1 cellular context compared by ENCODE assay signal in the genomic region with DNA sequence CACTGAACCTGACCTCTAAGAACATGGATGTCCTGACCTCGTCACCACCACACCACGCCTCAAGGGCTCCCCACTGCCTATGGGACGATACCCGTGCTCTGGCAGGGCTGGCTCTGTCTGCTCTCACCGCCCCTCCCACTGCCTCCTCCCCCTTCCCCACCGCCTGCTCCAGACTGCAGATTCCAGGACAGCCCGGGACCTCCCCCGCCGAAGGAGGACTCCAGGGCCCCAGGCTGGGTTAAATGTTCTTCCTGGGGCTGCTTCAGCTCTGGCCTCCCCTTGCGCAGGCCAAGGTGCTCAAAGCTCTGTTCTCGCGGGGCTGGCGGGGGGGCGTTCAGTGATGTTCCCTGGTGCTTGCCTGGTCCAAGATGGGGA.
TF ChIP-seq lines count a peak whose summit lies in the region.

No MANE protein-coding gene starts in this region.

TF ChIP-seq in GM12878, 131 proteins besides CTCF, POLR2A, EP300 and RAD21:
- TF ChIP-seq JUND (IDR thresholded peaks at IDR 0.05; ENCODE audit: low read depth, low read length) = no peak
- TF ChIP-seq, protein P1, sequence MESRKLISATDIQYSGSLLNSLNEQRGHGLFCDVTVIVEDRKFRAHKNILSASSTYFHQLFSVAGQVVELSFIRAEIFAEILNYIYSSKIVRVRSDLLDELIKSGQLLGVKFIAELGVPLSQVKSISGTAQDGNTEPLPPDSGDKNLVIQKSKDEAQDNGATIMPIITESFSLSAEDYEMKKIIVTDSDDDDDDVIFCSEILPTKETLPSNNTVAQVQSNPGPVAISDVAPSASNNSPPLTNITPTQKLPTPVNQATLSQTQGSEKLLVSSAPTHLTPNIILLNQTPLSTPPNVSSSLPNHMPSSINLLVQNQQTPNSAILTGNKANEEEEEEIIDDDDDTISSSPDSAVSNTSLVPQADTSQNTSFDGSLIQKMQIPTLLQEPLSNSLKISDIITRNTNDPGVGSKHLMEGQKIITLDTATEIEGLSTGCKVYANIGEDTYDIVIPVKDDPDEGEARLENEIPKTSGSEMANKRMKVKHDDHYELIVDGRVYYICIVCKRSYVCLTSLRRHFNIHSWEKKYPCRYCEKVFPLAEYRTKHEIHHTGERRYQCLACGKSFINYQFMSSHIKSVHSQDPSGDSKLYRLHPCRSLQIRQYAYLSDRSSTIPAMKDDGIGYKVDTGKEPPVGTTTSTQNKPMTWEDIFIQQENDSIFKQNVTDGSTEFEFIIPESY (IDR thresholded peaks at IDR 0.05) = peak; percentile 92; the same call in 1 of the 2 replicates
- TF ChIP-seq YBX1 (IDR thresholded peaks at IDR 0.05) = no peak
- TF ChIP-seq YY1 (IDR thresholded peaks at IDR 0.05; ENCODE audit: low read depth, low read length) = no peak
- no peak for TF ChIP-seq SREBF1 (IDR thresholded peaks at IDR 0.05; ENCODE audit: low read length)
